Comparison of ENCODE assay signal across 7 cellular contexts in genomic region chr16:4694664-4695451, GRCh38. TPM values are rescaled to one million over a fixed set of nuclear protein-coding genes. Genes with fewer than 3 reads are reported as not detected.
DNase-seq lines count a peak whose midpoint lies in the region; TF ChIP-seq lines count a peak whose summit lies in the region.

No MANE protein-coding gene starts in this region.

- peak overlapping the region; percentile 83 for H3K27ac Mint-ChIP-seq in HFFc6
- H3K27ac Mint-ChIP-seq in activated naive CD8-positive, alpha-beta T cell = peak overlapping the region; percentile 54

- H3K27me3 ChIP-seq in right atrium auricular region = no peaks in the 10 kb centered on the region
- no peaks in the 10 kb centered on the region for H3K27me3 ChIP-seq in smooth muscle cell (ENCODE audit: low read depth)

- H2AFZ ChIP-seq in smooth muscle cell (ENCODE audit: low read depth) = no peak overlapping the region

- peaks cover 5% of the 10 kb centered on the region for H4K20me1 ChIP-seq in smooth muscle cell (ENCODE audit: low read depth)

- H3K4me3 ChIP-seq in right atrium auricular region (peak overlapping the region in 1 of 2 donors; percentile 100), smooth muscle cell (peak overlapping the region; percentile 95)

- 88% methylated on average over 20 of the region's 25 CpGs for WGBS in smooth muscle cell (ENCODE audit: low lambda C conversion rate)

- peaks cover 7% of the 10 kb centered on the region for H3K36me3 Mint-ChIP-seq in HFFc6 (ENCODE audit: low read depth)
- H3K36me3 Mint-ChIP-seq in activated naive CD8-positive, alpha-beta T cell = no peaks in the 10 kb centered on the region

- H3K4me1 Mint-ChIP-seq in HFFc6 (ENCODE audit: low read depth) = peaks cover 16% of the 10 kb centered on the region
- H3K4me1 Mint-ChIP-seq in activated naive CD8-positive, alpha-beta T cell (ENCODE audit: low read depth) = peaks cover 18% of the 10 kb centered on the region

- H3K27me3 Mint-ChIP-seq in HFFc6 (ENCODE audit: insufficient read depth) = peaks cover 9% of the 10 kb centered on the region
- H3K27me3 Mint-ChIP-seq in activated naive CD8-positive, alpha-beta T cell = no peaks in the 10 kb centered on the region

- TF ChIP-seq CTCF in HFFc6 (IDR thresholded peaks at IDR 0.05) (peak; percentile 60; the same call in 1 of the 2 replicates), right atrium auricular region (IDR thresholded peaks at IDR 0.05) (no peak), smooth muscle cell (IDR thresholded peaks at IDR 0.05; ENCODE audit: borderline replicate concordance, insufficient read depth, poor library complexity, severe bottlenecking) (no peak)

- peaks cover 9% of the 10 kb centered on the region for H3F3A ChIP-seq in smooth muscle cell (ENCODE audit: low read depth)

- H3K36me3 ChIP-seq in right atrium auricular region (peaks cover 40% of the 10 kb centered on the region), smooth muscle cell (ENCODE audit: low read depth) (no peaks in the 10 kb centered on the region)

- H3K4me1 ChIP-seq in right atrium auricular region = peaks cover 0 to 42% of the 10 kb centered on the region in 2 donors
- no peaks in the 10 kb centered on the region for H3K4me1 ChIP-seq in smooth muscle cell (ENCODE audit: low read depth)

- H3K27ac ChIP-seq in right atrium auricular region = peak overlapping the region; percentile 93 to 95
- H3K27ac ChIP-seq in smooth muscle cell (ENCODE audit: low read depth) = no peak overlapping the region

- peak overlapping the region; percentile 98 for H3K4me2 ChIP-seq in smooth muscle cell

- no peaks in the 10 kb centered on the region for H3K9me3 ChIP-seq in right atrium auricular region
- H3K9me3 ChIP-seq in smooth muscle cell (replicated peaks; ENCODE audit: low read depth) = no peaks in the 10 kb centered on the region

- peak overlapping the region; percentile 90 for H3K4me3 Mint-ChIP-seq in HFFc6
- H3K4me3 Mint-ChIP-seq in activated naive CD8-positive, alpha-beta T cell = peak overlapping the region; percentile 77

- peak; percentile 32 for DNase-seq in HFFc6
- DNase-seq in right atrium auricular region (ENCODE audit: low spot score) = no peak
- no peak for DNase-seq in smooth muscle cell (lab: John Stamatoyannopoulos, UW; ENCODE audit: unreplicated experiment)
- no peak for DNase-seq in glomerular visceral epithelial cell (ENCODE audit: extremely low spot score)
- no peak for DNase-seq in NCI-H2029 treated with DMSO at 0.1 percent for 48 hours (lab: John Stamatoyannopoulos, UW)
- DNase-seq in NCI-H2081 treated with DMSO at 0.1 percent for 48 hours (lab: John Stamatoyannopoulos, UW) = no peak

- peak overlapping the region; percentile 84 for H3K9ac ChIP-seq in smooth muscle cell (ENCODE audit: low read depth)

- H3K79me2 ChIP-seq in smooth muscle cell (ENCODE audit: low read depth) = no peaks in the 10 kb centered on the region

- no peaks in the 10 kb centered on the region for H3K9me3 Mint-ChIP-seq in HFFc6
- no peaks in the 10 kb centered on the region for H3K9me3 Mint-ChIP-seq in activated naive CD8-positive, alpha-beta T cell (ENCODE audit: low read depth)

RNA-seq across cellular contexts. Expression of gene NUDT16L1, which starts 1.5 kb away (rescaled TPM):
- 10 to 100 TPM; 33.2 to 41.8 (median 34.3) TPM for total RNA-seq in HFFc6 (2021; fragmentation: NEBNext Ultra II Directional; extraction: Animal tissue kit (Norgen Biotek cat#: 25700))
- total RNA-seq in right atrium auricular region = 10 to 100 TPM; 25.5 to 61.5 TPM
- total RNA-seq in smooth muscle cell = 15.4 and 17.6 TPM in 2 replicates
- polyA plus RNA-seq in smooth muscle cell = 47.6 and 48.3 TPM in 2 replicates

RNA-seq across cellular contexts. Expression of gene ANKS3, which starts 39.2 kb away (rescaled TPM):
- total RNA-seq in HFFc6 (2021; fragmentation: NEBNext Ultra II Directional; extraction: Animal tissue kit (Norgen Biotek cat#: 25700)) = 10 to 100 TPM; 16.7 to 23.1 (median 19.7) TPM
- total RNA-seq in right atrium auricular region = 10 to 100 TPM in 1 of 2 donors, 1 to 10 TPM in 1; 6.7 to 13.5 TPM
- total RNA-seq in smooth muscle cell = 6.3 and 15.6 TPM in 2 replicates
- polyA plus RNA-seq in smooth muscle cell = 15.3 and 22.5 TPM in 2 replicates

RNA-seq across cellular contexts. Expression of gene DNAAF8, which starts 39.5 kb away (rescaled TPM):
- 1 to 10 TPM; 1.1 to 2.8 (median 1.6) TPM for total RNA-seq in HFFc6 (2021; fragmentation: NEBNext Ultra II Directional; extraction: Animal tissue kit (Norgen Biotek cat#: 25700))
- total RNA-seq in right atrium auricular region (under 1 TPM; 0.39 to 0.44 TPM), smooth muscle cell (0.22 TPM in 1 of 2 replicates, not detected in the other)
- polyA plus RNA-seq in smooth muscle cell = 1.1 and 2.9 TPM in 2 replicates
